In genomic region chr11:74282863-74283484, GRCh38 we compare ENCODE assay signal across 2 cellular contexts.
TF ChIP-seq lines count a peak whose summit lies in the region.

No MANE protein-coding gene starts in this region.

TF ChIP-seq in HepG2, 621 proteins besides CTCF, POLR2A, EP300 and RAD21:
- TF ChIP-seq ZMYM3 (CRISPR knock-in tag; IDR thresholded peaks at IDR 0.05) (no peak), KMT2B (CRISPR knock-in tag; IDR thresholded peaks at IDR 0.05) (no peak), RFX1 (IDR thresholded peaks at IDR 0.05) (peak; percentile 41; the same call in 1 of the 2 replicates)

TF ChIP-seq in GM12878, 131 proteins besides CTCF, POLR2A, EP300 and RAD21:
- TF ChIP-seq ELK1 (IDR thresholded peaks at IDR 0.05; ENCODE audit: low read depth, low read length), result no peak
- no peak for TF ChIP-seq MTA2 (IDR thresholded peaks at IDR 0.05; ENCODE audit: low read depth)
- 0 out of 2 replicates have a peak, but pooled peaks have one; percentile 23 for TF ChIP-seq BMI1 (IDR thresholded peaks at IDR 0.05; ENCODE audit: borderline replicate concordance)
- TF ChIP-seq NRF1 (conservative IDR thresholded peaks at IDR 0.05; ENCODE audit: low read depth, low read length), result no peak
- TF ChIP-seq CHD4 (IDR thresholded peaks at IDR 0.05), result no peak
